In genomic region chr15:59678171-59678570, GRCh38 we compare ENCODE assay signal across 2 cellular contexts.
TF ChIP-seq lines count a peak whose summit lies in the region.

No MANE protein-coding gene starts in this region.

TF ChIP-seq in IMR-90, 13 proteins besides CTCF, POLR2A, EP300 and RAD21:
- TF ChIP-seq CEBPB (IDR thresholded peaks at IDR 0.05; ENCODE audit: low read depth, low read length): no peak
- TF ChIP-seq MAFK (IDR thresholded peaks at IDR 0.05; ENCODE audit: low read depth, low read length): peak; percentile 66
- no peak for TF ChIP-seq CHD1 (IDR thresholded peaks at IDR 0.05; ENCODE audit: low read depth, low read length)

TF ChIP-seq in endothelial cell of umbilical vein, 7 proteins besides CTCF, POLR2A, EP300 and RAD21:
- TF ChIP-seq GATA2 (IDR thresholded peaks at IDR 0.05; ENCODE audit: insufficient read depth, insufficient read length, low read depth, low read length) (no peak), EZH2 (IDR thresholded peaks at IDR 0.05; ENCODE audit: borderline replicate concordance, low read depth, low read length, severe bottlenecking) (no peak), POLR2AphosphoS5 (IDR thresholded peaks at IDR 0.05; ENCODE audit: insufficient read depth, low read depth, low read length) (no peak), JUN (IDR thresholded peaks at IDR 0.05; ENCODE audit: borderline replicate concordance, insufficient read depth, insufficient read length, low read depth) (no peak), MYC (IDR thresholded peaks at IDR 0.05; ENCODE audit: low read depth, low read length) (no peak), FOS (IDR thresholded peaks at IDR 0.05; ENCODE audit: borderline replicate concordance, insufficient read depth, low read length) (no peak)
- TF ChIP-seq, protein P1, sequence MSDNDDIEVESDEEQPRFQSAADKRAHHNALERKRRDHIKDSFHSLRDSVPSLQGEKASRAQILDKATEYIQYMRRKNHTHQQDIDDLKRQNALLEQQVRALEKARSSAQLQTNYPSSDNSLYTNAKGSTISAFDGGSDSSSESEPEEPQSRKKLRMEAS (IDR thresholded peaks at IDR 0.05; ENCODE audit: insufficient read depth, insufficient read length): no peak
